In the genomic region with DNA sequence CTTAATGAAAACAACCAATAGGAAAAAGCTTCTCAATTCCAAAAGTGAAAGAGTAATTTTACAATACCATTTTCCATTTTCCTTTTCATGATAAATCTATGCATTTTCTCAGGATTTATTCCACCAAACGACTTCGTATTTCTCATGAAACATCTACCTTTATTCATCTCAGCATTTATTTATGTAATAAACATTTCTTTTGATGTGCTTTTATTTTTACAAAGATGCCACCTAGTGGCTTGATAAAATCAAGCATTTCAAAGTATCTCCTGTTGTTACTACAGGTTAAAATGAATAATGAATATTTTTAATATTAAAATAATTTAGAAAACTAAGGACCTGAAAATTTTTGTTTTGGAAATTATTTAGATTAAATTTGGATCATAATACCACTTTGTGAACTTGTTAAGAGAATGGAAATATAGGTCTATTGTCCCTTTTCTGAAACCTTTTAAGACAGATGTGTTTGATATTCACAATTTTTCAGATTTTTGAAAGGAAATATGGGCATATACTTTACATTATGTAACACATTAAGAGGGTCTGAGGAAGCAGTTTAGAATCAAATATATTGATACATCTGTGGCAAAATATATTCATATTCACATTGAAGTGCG, we compare ENCODE assay signal across 8 cellular contexts. TPM values are rescaled to one million over a fixed set of nuclear protein-coding genes. Genes with fewer than 3 reads are reported as not detected.
DNase-seq lines count a peak whose midpoint lies in the region; ATAC-seq, FAIRE-seq and TF ChIP-seq lines count a peak whose summit lies in the region.

No MANE protein-coding gene starts in this region.

- peak; percentile 89 for FAIRE-seq in TTC549 (lab: Jason Lieb, UNC)

- no peaks in the 10 kb centered on the region for H3K9me2 ChIP-seq in HCT116 (ENCODE audit: insufficient read depth)

- H3K27ac ChIP-seq in HCT116 (ENCODE audit: low read depth, low read length): no peak overlapping the region

- RAD21 ChIA-PET in HCT116 (lab: Charles Lee; ENCODE audit: low non-redundant PET in 1 of 2, low total read pairs in 2 of 2, uncharacterized antibody in 2 of 2, unreplicated experiment in 2 of 2): interaction anchor here in 1 of 2 experiments (1.0 kb wide), 1 partner anchor 43 kb away, joined by 4 read pairs; no protein-coding TSS in a partner anchor

- no peaks in the 10 kb centered on the region for H3K9me3 ChIP-seq in HCT116 (ENCODE audit: control insufficient read depth in 1 of 2, insufficient read depth in 1 of 2, low read depth in 1 of 2, low read length in 2 of 2)
- H3K9me3 ChIP-seq in MG63: no peaks in the 10 kb centered on the region

- H3K4me3 ChIP-seq in AG09309 (ENCODE audit: control insufficient read depth, low read depth, low read length): no peak overlapping the region
- no peak overlapping the region for H3K4me3 ChIP-seq in HCT116 (replicated peaks in 1 of 2; ENCODE audit: low read depth in 1 of 2, low read length in 2 of 2)
- no peak overlapping the region for H3K4me3 ChIP-seq in MG63

- H3K27me3 ChIP-seq in HCT116 (ENCODE audit: insufficient read depth, low read length): no peaks in the 10 kb centered on the region
- no peaks in the 10 kb centered on the region for H3K27me3 ChIP-seq in MG63

- no TSS peak for BruUV-seq in HCT116 (replicated peaks; lab: Mats Ljungman, UMichigan)

- no peak for DNase-seq in AG09309 (ENCODE audit: low read depth)
- DNase-seq in HCT116 (ENCODE audit: low read depth, low spot score): no peak
- DNase-seq in kidney glomerular epithelial cell (lab: John Stamatoyannopoulos, UW): peak; percentile 10
- no peak for DNase-seq in NCI-H524 treated with DMSO at 0.1 percent for 48 hours (lab: John Stamatoyannopoulos, UW)
- DNase-seq in activated CD8-positive, alpha-beta memory T cell treated with anti-CD3 and anti-CD28 coated beads for 24 hours: no peak
- DNase-seq in MG63: no peak

- POLR2A ChIA-PET in HCT116 (lab: Charles Lee): no interaction called here

- TF ChIP-seq CTCF in AG09309 (IDR thresholded peaks at IDR 0.05; ENCODE audit: control insufficient read depth, insufficient read depth, low read depth, low read length, missing control alignments) (peak; percentile 27), HCT116 (IDR thresholded peaks at IDR 0.05 in 2 of 3, conservative IDR thresholded peaks at IDR 0.05 in 1 of 3; ENCODE audit: borderline replicate concordance in 1 of 3, insufficient read depth in 1 of 3, low read depth in 2 of 3, low read length in 2 of 3) (peak; percentile 26 to 58 (median 47); a peak in 4 of 6 replicates)

- no peak overlapping the region for H2AFZ ChIP-seq in HCT116 (ENCODE audit: low read depth, low read length, poor library complexity, severe bottlenecking)

- CTCF ChIA-PET in HCT116 (lab: Charles Lee): interaction anchor here (0.9 to 1.0 kb wide), 3 partner anchors 20 to 44 kb away, joined by 3 to 14 read pairs (median 5); a partner anchor contains a TSS

- H3K36me3 ChIP-seq in HCT116 (ENCODE audit: control insufficient read depth in 1 of 2, insufficient read depth in 2 of 2, low read length in 2 of 2): no peaks in the 10 kb centered on the region
- H3K36me3 ChIP-seq in MG63: no peaks in the 10 kb centered on the region

- no peak for ATAC-seq in HCT116
- no peak for ATAC-seq in GM18517 (IDR thresholded peaks at IDR 0.05; ENCODE audit: unreplicated experiment)

- intact Hi-C loops in HCT116 (cut with micrococcal nuclease): loop anchor here (1.0 kb wide), 1 partner anchor 43 kb away; no protein-coding TSS in a partner anchor

- no peaks in the 10 kb centered on the region for H4K20me1 ChIP-seq in HCT116 (ENCODE audit: insufficient read depth)

- TF ChIP-seq POLR2A in HCT116 (IDR thresholded peaks at IDR 0.05; ENCODE audit: borderline replicate concordance, extremely low read depth, insufficient read depth, insufficient read length): no peak

- no peak overlapping the region; the same call in 1 of the 2 replicates for H3K9ac ChIP-seq in HCT116 (ENCODE audit: low read length)

- TF ChIP-seq RAD21 in HCT116 (IDR thresholded peaks at IDR 0.05; ENCODE audit: low read depth): peak; percentile 55

- peak overlapping the region; percentile 60 for H3K4me2 ChIP-seq in HCT116 (ENCODE audit: low read length)

- peaks cover 11 to 33% of the 10 kb centered on the region in 2 experiments for H3K4me1 ChIP-seq in HCT116 (ENCODE audit: control insufficient read depth in 1 of 2, insufficient read depth in 2 of 2, low read length in 2 of 2)

- H3K79me2 ChIP-seq in HCT116 (ENCODE audit: insufficient read depth, low read length): no peaks in the 10 kb centered on the region

TF ChIP-seq in HCT116, 20 proteins besides CTCF, POLR2A, EP300 and RAD21:
- TF ChIP-seq, protein P1, sequence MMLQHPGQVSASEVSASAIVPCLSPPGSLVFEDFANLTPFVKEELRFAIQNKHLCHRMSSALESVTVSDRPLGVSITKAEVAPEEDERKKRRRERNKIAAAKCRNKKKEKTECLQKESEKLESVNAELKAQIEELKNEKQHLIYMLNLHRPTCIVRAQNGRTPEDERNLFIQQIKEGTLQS (IDR thresholded peaks at IDR 0.05): no peak
- TF ChIP-seq JUND (IDR thresholded peaks at IDR 0.05) (no peak), SIN3A (IDR thresholded peaks at IDR 0.05; ENCODE audit: low read depth) (no peak), POLR2AphosphoS5 (IDR thresholded peaks at IDR 0.05; ENCODE audit: low read depth, low read length) (no peak), SRF (IDR thresholded peaks at IDR 0.05; ENCODE audit: low read depth) (no peak), FOSL1 (IDR thresholded peaks at IDR 0.05; ENCODE audit: low read depth) (no peak), EGR1 (IDR thresholded peaks at IDR 0.05; ENCODE audit: low read depth) (no peak), EZH2phosphoT487 (IDR thresholded peaks at IDR 0.05; ENCODE audit: borderline replicate concordance) (no peak), YY1 (IDR thresholded peaks at IDR 0.05; ENCODE audit: extremely low read depth, insufficient replicate concordance, low read depth, low read length) (no peak)
- TF ChIP-seq, protein P2, sequence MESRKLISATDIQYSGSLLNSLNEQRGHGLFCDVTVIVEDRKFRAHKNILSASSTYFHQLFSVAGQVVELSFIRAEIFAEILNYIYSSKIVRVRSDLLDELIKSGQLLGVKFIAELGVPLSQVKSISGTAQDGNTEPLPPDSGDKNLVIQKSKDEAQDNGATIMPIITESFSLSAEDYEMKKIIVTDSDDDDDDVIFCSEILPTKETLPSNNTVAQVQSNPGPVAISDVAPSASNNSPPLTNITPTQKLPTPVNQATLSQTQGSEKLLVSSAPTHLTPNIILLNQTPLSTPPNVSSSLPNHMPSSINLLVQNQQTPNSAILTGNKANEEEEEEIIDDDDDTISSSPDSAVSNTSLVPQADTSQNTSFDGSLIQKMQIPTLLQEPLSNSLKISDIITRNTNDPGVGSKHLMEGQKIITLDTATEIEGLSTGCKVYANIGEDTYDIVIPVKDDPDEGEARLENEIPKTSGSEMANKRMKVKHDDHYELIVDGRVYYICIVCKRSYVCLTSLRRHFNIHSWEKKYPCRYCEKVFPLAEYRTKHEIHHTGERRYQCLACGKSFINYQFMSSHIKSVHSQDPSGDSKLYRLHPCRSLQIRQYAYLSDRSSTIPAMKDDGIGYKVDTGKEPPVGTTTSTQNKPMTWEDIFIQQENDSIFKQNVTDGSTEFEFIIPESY (IDR thresholded peaks at IDR 0.05; ENCODE audit: extremely low read depth, insufficient replicate concordance, low read length): no peak

RNA-seq across cellular contexts. Expression of a gene that starts 2.7 kb away (rescaled TPM):
- 0.79 TPM for total RNA-seq in HCT116 (2021; ENCODE audit: unreplicated experiment)
- polyA plus RNA-seq in HCT116 (2012): 0.12 and 0.22 TPM in 2 replicates
- total RNA-seq in MG63 (2014; rRNA removed; shearing (Covaris generic); ENCODE audit: low replicate concordance): not detected in 2 replicates

RNA-seq across cellular contexts. Expression of a gene that starts 20.5 kb away (rescaled TPM):
- total RNA-seq in HCT116 (2021; ENCODE audit: unreplicated experiment): 64.2 TPM
- polyA plus RNA-seq in HCT116 (2012): 12.7 and 13.0 TPM in 2 replicates
- 15.9 and 36.5 TPM in 2 replicates for total RNA-seq in MG63 (2014; rRNA removed; shearing (Covaris generic); ENCODE audit: low replicate concordance)
